ENCODE assay signal across 23 cellular contexts in the genomic region with DNA sequence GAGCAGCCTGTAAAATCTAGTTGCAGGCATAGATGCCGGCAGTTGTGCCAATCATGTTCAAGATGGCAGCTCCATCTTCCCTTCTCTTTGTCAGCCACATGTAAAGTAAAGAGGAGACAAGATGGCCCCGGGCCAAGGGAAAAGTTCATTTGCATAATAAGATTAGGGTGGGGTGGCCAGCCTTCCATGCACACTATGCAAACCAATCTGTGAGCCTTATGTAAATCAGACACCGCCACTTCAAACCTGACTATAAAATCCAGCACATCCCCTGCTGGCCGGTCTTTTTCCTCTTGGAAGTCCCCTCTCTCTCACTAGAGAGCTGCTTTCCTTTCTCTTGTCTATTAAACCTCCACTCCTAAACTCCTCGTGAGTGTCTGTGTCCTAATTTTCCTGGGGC.
DNase-seq lines count a peak whose midpoint lies in the region; ATAC-seq and TF ChIP-seq lines count a peak whose summit lies in the region.
"Had no signal": no experiment of that assay in that cellular context is flagged by ENCODE, and none has a peak within 500 bp of the region (broad histone marks: within the 10 kb centered on the region; RNA-seq: fewer than 3 reads in every experiment).

No MANE protein-coding gene starts in this region.

- H3K9ac ChIP-seq in neural progenitor cell = no peak overlapping the region
- H3K9ac ChIP-seq: BLaER1 had no signal

- TF ChIP-seq CTCF in neural progenitor cell (IDR thresholded peaks at IDR 0.05) (peak; percentile 9), GM13976 (IDR thresholded peaks at IDR 0.05; ENCODE audit: borderline replicate concordance, control extremely low read depth, extremely low read depth, insufficient read depth, missing control alignments) (no peak)

- H3F3A ChIP-seq in neural progenitor cell (ENCODE audit: low read depth) = no peaks in the 10 kb centered on the region

- H3K27ac ChIP-seq in neural progenitor cell = no peak overlapping the region
- H3K27ac ChIP-seq: BLaER1 had no signal

- no peak for ATAC-seq in GM19035 (IDR thresholded peaks at IDR 0.05; ENCODE audit: unreplicated experiment)
- ATAC-seq: PC-3, SK-N-SH treated with all-trans-retinoic acid at 6 μM for 48 hours had no signal

- no peaks in the 10 kb centered on the region for H3K9me3 ChIP-seq in neural progenitor cell (ENCODE audit: low read depth)

- no peak overlapping the region for H2AFZ ChIP-seq in neural progenitor cell (replicated peaks)

- DNase-seq in NCI-H146 (lab: John Stamatoyannopoulos, UW) (peak; percentile 35), NCI-H146 treated with DMSO at 0.1 percent for 48 hours (lab: John Stamatoyannopoulos, UW; ENCODE audit: unreplicated experiment) (no peak), NAMALWA (ENCODE audit: low spot score) (peak; percentile 17), SK-N-DZ (ENCODE audit: low spot score) (peak; percentile 31), neural progenitor cell (ENCODE audit: low spot score) (peak; percentile 33), HUDEP-2 (lab: John Stamatoyannopoulos, UW; ENCODE audit: unreplicated experiment in 76 of 76) (no peak), GM13976 (ENCODE audit: low spot score) (no peak)
- DNase-seq: Calu3; CD4-positive, alpha-beta memory T cell; DMS79; H7; MM.1S; NCI-H1105; NCI-H1694 treated with DMSO at 0.1 percent for 48 hours; NCI-H2107; PC-3; RPMI8226; SHP77 treated with DMSO at 0.1 percent for 48 hours; T-helper 1 cell had no signal

- H3K4me2 ChIP-seq in neural progenitor cell = no peak overlapping the region
- H3K4me2 ChIP-seq: BLaER1 had no signal

- H3K36me3 ChIP-seq in neural progenitor cell = peaks cover 10% of the 10 kb centered on the region

- H3K27me3 Mint-ChIP-seq in neural progenitor cell (ENCODE audit: insufficient read depth, low read depth) = peaks cover 2% of the 10 kb centered on the region
- H3K27me3 Mint-ChIP-seq: IgD-negative memory B cell had no signal

- H3K4me1 Mint-ChIP-seq in neural progenitor cell = no peaks in the 10 kb centered on the region
- H3K4me1 Mint-ChIP-seq: CD4-positive, alpha-beta memory T cell had no signal

- peaks cover 27% of the 10 kb centered on the region for H3K36me3 Mint-ChIP-seq in neural progenitor cell
- H3K36me3 Mint-ChIP-seq: CD4-positive, alpha-beta memory T cell had no signal

- no peak overlapping the region for H3K4me3 ChIP-seq in neural progenitor cell
- H3K4me3 ChIP-seq: BLaER1 had no signal

- in situ Hi-C loops in GM13976 (cut with MboI; ENCODE audit: low sequenced_read_pairs, unreplicated experiment) = no loop called here

- H3K27ac Mint-ChIP-seq in neural progenitor cell = no peak overlapping the region
- H3K27ac Mint-ChIP-seq: CD4-positive, alpha-beta memory T cell; IgD-negative memory B cell had no signal

- H3K79me2 ChIP-seq in neural progenitor cell (ENCODE audit: low read depth) = no peaks in the 10 kb centered on the region

- no peaks in the 10 kb centered on the region for H4K20me1 ChIP-seq in neural progenitor cell (ENCODE audit: low read depth)
- H4K20me1 ChIP-seq: BLaER1 had no signal

- H3K4me3 Mint-ChIP-seq in neural progenitor cell = no peak overlapping the region
- H3K4me3 Mint-ChIP-seq: CD4-positive, alpha-beta memory T cell had no signal

- no peaks in the 10 kb centered on the region for H3K4me1 ChIP-seq in neural progenitor cell
- H3K4me1 ChIP-seq: BLaER1 had no signal

- H3K9me3 Mint-ChIP-seq in neural progenitor cell = peaks cover 6% of the 10 kb centered on the region

- no peaks in the 10 kb centered on the region for H3K27me3 ChIP-seq in neural progenitor cell
- H3K27me3 ChIP-seq: BLaER1 had no signal

Comparison
In these comparisons a context has a peak if more than half of its experiments do, and no peak if none do; other contexts are left out.
1. DNase-seq: peak in NCI-H146 (single experiment), NAMALWA (single experiment), SK-N-DZ (single experiment) and neural progenitor cell (single experiment); none in NCI-H146 treated with DMSO at 0.1 percent for 48 hours (single experiment), HUDEP-2 (0 of 76) and GM13976 (single experiment).